In the genomic region with DNA sequence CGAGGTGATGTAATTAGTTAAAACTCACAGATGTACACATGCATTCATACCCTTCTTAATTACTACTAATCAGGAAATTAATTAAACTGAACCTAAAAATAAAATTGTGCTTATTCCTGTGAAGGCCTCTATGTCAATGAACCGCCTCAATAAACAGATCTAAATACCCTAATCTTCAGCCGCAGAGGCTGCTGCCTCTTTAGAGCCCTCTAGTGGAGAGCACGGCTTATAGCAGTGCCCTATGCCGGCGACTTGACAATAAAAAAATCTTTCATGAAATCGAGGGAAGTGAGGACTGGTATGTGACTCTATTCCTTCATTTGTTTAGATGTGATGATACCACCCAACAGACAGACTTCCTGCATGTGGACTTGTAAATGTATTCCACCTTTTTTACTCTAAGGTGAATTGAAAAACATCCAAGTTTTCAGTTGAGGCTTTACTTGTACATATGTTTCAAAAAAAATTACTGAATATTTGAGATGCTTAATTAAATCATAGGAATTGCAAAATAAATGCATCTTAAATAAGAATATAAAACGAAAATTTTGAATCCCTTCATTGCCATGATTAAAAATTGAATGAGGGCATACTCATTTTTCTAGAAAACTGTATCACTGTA, we compare ENCODE assay signal across 8 cellular contexts. TPM values are rescaled to one million over a fixed set of nuclear protein-coding genes. Genes with fewer than 3 reads are reported as not detected.
DNase-seq lines count a peak whose midpoint lies in the region; ATAC-seq and TF ChIP-seq lines count a peak whose summit lies in the region.

No MANE protein-coding gene starts in this region.

- no peaks in the 10 kb centered on the region for H3K27me3 ChIP-seq in GM23338 (ENCODE audit: insufficient read depth)
- H3K27me3 ChIP-seq in SJCRH30 = no peaks in the 10 kb centered on the region
- no peaks in the 10 kb centered on the region for H3K27me3 ChIP-seq in lung (ENCODE audit: control insufficient read depth, insufficient read depth)

- no peak overlapping the region for H3K27ac ChIP-seq in GM23338 (ENCODE audit: low read depth)
- no peak overlapping the region for H3K27ac ChIP-seq in SJCRH30
- no peak overlapping the region for H3K27ac ChIP-seq in lung (ENCODE audit: low read depth in 1 of 2, low read length in 1 of 2)

- H3K79me2 ChIP-seq in GM23338 (replicated peaks; ENCODE audit: insufficient read depth) = no peaks in the 10 kb centered on the region

- ATAC-seq in GM23338 (peak; percentile 68), lung (ENCODE audit: insufficient read depth, low FRiP score) (peak; percentile 79)

- H3K4me3 Mint-ChIP-seq in GM23338 (no peak overlapping the region), chondrocyte (ENCODE audit: unreplicated experiment) (no peak overlapping the region), type B pancreatic cell (no peak overlapping the region)

- H3K4me1 Mint-ChIP-seq in GM23338 = peaks cover 5% of the 10 kb centered on the region; the same call in 1 of the 3 replicates
- H3K4me1 Mint-ChIP-seq in chondrocyte (ENCODE audit: low read depth) = peaks cover 12% of the 10 kb centered on the region
- H3K4me1 Mint-ChIP-seq in type B pancreatic cell (ENCODE audit: unreplicated experiment) = peaks cover 4% of the 10 kb centered on the region

- H3K9me3 ChIP-seq in SJCRH30 (replicated peaks) (no peaks in the 10 kb centered on the region), lung (ENCODE audit: control insufficient read depth in 2 of 2, insufficient read depth in 1 of 2, low read length in 1 of 2) (no peaks in the 10 kb centered on the region)

- H3K27me3 Mint-ChIP-seq in GM23338 (ENCODE audit: insufficient read depth, low read depth, poor library complexity) (no peaks in the 10 kb centered on the region), chondrocyte (ENCODE audit: low read depth) (no peaks in the 10 kb centered on the region), type B pancreatic cell (peaks cover 6% of the 10 kb centered on the region)

- WGBS in lung, 2 donors = 18 to 22% methylated on average over 8 of the region's 8 CpGs

- no peak overlapping the region for H2AFZ ChIP-seq in GM23338

- no peaks in the 10 kb centered on the region for H4K20me1 ChIP-seq in GM23338 (replicated peaks; ENCODE audit: insufficient read depth)

- no peaks in the 10 kb centered on the region for H3K36me3 Mint-ChIP-seq in GM23338 (ENCODE audit: low read depth)
- no peaks in the 10 kb centered on the region for H3K36me3 Mint-ChIP-seq in chondrocyte (ENCODE audit: low read depth)
- no peaks in the 10 kb centered on the region for H3K36me3 Mint-ChIP-seq in type B pancreatic cell

- no peak overlapping the region for H3K4me2 ChIP-seq in GM23338

- no peaks in the 10 kb centered on the region for H3K4me1 ChIP-seq in GM23338 (ENCODE audit: insufficient read depth)
- H3K4me1 ChIP-seq in SJCRH30 = no peaks in the 10 kb centered on the region
- H3K4me1 ChIP-seq in lung (ENCODE audit: control insufficient read depth in 2 of 2, insufficient read depth in 2 of 2, low read length in 2 of 2) = no peaks in the 10 kb centered on the region

- H3K27ac Mint-ChIP-seq in GM23338 = no peak overlapping the region
- no peak overlapping the region for H3K27ac Mint-ChIP-seq in chondrocyte (ENCODE audit: unreplicated experiment)
- H3K27ac Mint-ChIP-seq in type B pancreatic cell = no peak overlapping the region

- H3K4me3 ChIP-seq in GM23338 = no peak overlapping the region
- no peak overlapping the region for H3K4me3 ChIP-seq in Jurkat, Clone E6-1 (ENCODE audit: low read length)
- no peak overlapping the region for H3K4me3 ChIP-seq in SJCRH30
- no peak overlapping the region for H3K4me3 ChIP-seq in lung

- peak; percentile 79 to 98 for TF ChIP-seq CTCF in GM23338 (conservative IDR thresholded peaks at IDR 0.05; ENCODE audit: low read depth in 2 of 2)
- TF ChIP-seq CTCF in chondrocyte (IDR thresholded peaks at IDR 0.05) = peak; percentile 99
- TF ChIP-seq CTCF in lung (IDR thresholded peaks at IDR 0.05; ENCODE audit: control extremely low read depth, extremely low read depth) = peak; percentile 49
- TF ChIP-seq CTCF in type B pancreatic cell (conservative IDR thresholded peaks at IDR 0.05) = peak; percentile 99

- H3K36me3 ChIP-seq in GM23338 (ENCODE audit: insufficient read depth) (no peaks in the 10 kb centered on the region), SJCRH30 (no peaks in the 10 kb centered on the region), lung (ENCODE audit: control insufficient read depth in 2 of 2, insufficient read depth in 2 of 2, low read length in 2 of 2) (no peaks in the 10 kb centered on the region)

- no peaks in the 10 kb centered on the region for H3K9me3 Mint-ChIP-seq in GM23338
- no peaks in the 10 kb centered on the region for H3K9me3 Mint-ChIP-seq in chondrocyte (ENCODE audit: low read depth)
- H3K9me3 Mint-ChIP-seq in type B pancreatic cell = no peaks in the 10 kb centered on the region

- DNase-seq in A172 (ENCODE audit: low spot score) = peak; percentile 39
- peak; percentile 32 for DNase-seq in GM04504 (ENCODE audit: low read depth)
- DNase-seq in GM23338 (ENCODE audit: low spot score) = peak; percentile 79
- peak; percentile 62 for DNase-seq in Jurkat, Clone E6-1 (ENCODE audit: low read depth, low spot score)
- DNase-seq in SJCRH30 = peak; percentile 25 to 69
- no peak for DNase-seq in chondrocyte (ENCODE audit: low spot score)
- peak; percentile 41 for DNase-seq in lung (ENCODE audit: low spot score)
- no peak for DNase-seq in type B pancreatic cell (ENCODE audit: extremely low spot score, unreplicated experiment)

- no peaks in the 10 kb centered on the region for H3F3A ChIP-seq in GM23338 (replicated peaks; ENCODE audit: low read depth)

- H3K9me2 ChIP-seq in GM23338 (ENCODE audit: insufficient read depth) = no peaks in the 10 kb centered on the region

TF ChIP-seq in GM23338, 12 proteins besides CTCF, POLR2A, EP300 and RAD21:
- no peak for TF ChIP-seq EZH2 (IDR thresholded peaks at IDR 0.05; ENCODE audit: low read depth, unreplicated experiment)
- no peak for TF ChIP-seq EZH2phosphoT487 (IDR thresholded peaks at IDR 0.05; ENCODE audit: unreplicated experiment)

RNA-seq across cellular contexts. Expression of a gene that starts 8.3 kb away (rescaled TPM):
- not detected in 2 replicates for total RNA-seq in A172 (2014; rRNA removed; shearing (Covaris generic))
- total RNA-seq in GM23338 (2014; rRNA removed; shearing (Covaris generic)) = 0.21 and 0.47 TPM in 2 replicates
- polyA plus RNA-seq in GM23338 (2016; fragmentation: Nextera tagmentation; extraction: Ambion mirVana) (0.05 TPM in 1 of 2 replicates, not detected in the other), lung (under 1 TPM; 0.18 to 0.48 TPM)
- polyA plus RNA-seq in Jurkat, Clone E6-1 (2012; ENCODE audit: insufficient read depth, insufficient read length) = not detected
- 0.94 and 1.1 TPM in 2 replicates for total RNA-seq in SJCRH30 (2014; rRNA removed; shearing (Covaris generic))
- total RNA-seq in chondrocyte (0.87 to 1.6 TPM (median 1.2 TPM) in 3 replicates), lung (10 to 100 TPM in 1 of 2 donors, 1 to 10 TPM in 1; 2.5 to 11.7 TPM), type B pancreatic cell (ENCODE audit: low replicate concordance) (1.8 and 30.3 TPM in 2 replicates)

Comparison
In these comparisons a context has a peak if more than half of its experiments do, and no peak if none do; other contexts are left out.
1. DNase-seq: peak in A172 (single experiment), GM04504 (single experiment), GM23338 (single experiment), Jurkat, Clone E6-1 (single experiment), SJCRH30 (2 of 2) and lung (single experiment); none in chondrocyte (single experiment) and type B pancreatic cell (single experiment).
2. CTCF ChIP-seq: peak in every context shown above with its lines; median percentile 99 in chondrocyte; 99 in type B pancreatic cell; 88 in GM23338; 49 in lung.